1 cellular context compared by ENCODE assay signal in the genomic region with DNA sequence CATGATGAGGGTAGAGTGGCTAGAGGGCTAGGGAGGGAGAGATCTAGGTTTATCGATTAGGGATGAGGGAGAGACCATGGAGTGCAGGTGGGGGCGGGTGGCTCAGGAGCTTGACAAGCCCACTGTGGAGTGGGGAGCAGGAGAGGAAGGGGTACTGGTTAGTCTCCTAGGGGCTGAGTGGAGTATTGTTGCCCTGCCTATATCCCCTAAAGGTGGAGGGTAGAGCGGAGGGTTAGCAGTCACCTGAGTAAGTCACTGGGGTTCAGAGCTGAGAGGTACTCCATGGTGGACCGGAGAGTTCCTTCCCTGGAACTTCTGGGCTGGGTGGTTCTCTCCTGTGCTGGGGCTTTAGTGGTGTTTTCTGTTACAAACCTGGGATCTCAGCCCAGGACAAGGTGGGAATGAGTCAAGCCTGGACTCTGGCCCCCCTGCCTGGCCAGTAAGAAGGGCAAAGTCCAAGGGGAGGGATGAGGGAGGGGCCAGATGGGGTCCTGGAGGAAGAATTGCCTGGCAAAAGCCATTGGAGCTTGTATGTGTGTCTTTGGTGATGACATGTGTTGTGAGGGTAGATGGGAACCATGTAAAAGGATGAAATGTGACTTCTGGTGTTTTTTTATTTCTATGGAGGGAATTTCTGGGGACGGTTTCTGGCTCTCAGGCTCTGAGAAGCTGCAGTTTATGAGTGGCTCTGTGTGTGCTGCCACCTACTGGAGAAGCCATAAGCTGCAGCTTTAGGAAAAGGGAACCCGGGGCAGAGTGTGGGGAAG.
TF ChIP-seq lines count a peak whose summit lies in the region.

A gene with protein sequence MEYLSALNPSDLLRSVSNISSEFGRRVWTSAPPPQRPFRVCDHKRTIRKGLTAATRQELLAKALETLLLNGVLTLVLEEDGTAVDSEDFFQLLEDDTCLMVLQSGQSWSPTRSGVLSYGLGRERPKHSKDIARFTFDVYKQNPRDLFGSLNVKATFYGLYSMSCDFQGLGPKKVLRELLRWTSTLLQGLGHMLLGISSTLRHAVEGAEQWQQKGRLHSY (minus strand): TSS at position 403 of the 767 bp plus-strand sequence. CDS start 119 bp downstream, at position 284.

TF ChIP-seq in HepG2, 621 proteins besides CTCF, POLR2A, EP300 and RAD21 (continued from another document and continues in another):
- peak; percentile 95; the same call in 1 of the 2 replicates for TF ChIP-seq ZBED4 (CRISPR knock-in tag; IDR thresholded peaks at IDR 0.05; ENCODE audit: borderline replicate concordance)
- no peak for TF ChIP-seq ZFP62 (CRISPR knock-in tag; IDR thresholded peaks at IDR 0.05)
- TF ChIP-seq, protein P1, sequence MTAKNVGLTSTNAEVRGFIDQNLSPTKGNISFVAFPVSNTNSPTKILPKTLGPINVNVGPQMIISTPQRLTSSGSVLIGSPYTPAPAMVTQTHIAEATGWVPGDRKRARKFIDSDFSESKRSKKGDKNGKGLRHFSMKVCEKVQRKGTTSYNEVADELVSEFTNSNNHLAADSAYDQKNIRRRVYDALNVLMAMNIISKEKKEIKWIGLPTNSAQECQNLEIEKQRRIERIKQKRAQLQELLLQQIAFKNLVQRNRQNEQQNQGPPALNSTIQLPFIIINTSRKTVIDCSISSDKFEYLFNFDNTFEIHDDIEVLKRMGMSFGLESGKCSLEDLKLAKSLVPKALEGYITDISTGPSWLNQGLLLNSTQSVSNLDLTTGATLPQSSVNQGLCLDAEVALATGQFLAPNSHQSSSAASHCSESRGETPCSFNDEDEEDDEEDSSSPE (CRISPR knock-in tag; IDR thresholded peaks at IDR 0.05) = peak; percentile 55; the same call in 1 of the 2 replicates
- TF ChIP-seq ZUFSP (CRISPR knock-in tag; IDR thresholded peaks at IDR 0.05; ENCODE audit: borderline replicate concordance) = no peak
- TF ChIP-seq ARHGAP35 (CRISPR knock-in tag; IDR thresholded peaks at IDR 0.05; ENCODE audit: borderline replicate concordance) = 0 out of 2 replicates have a peak, but pooled peaks have one; percentile 48
- no peak for TF ChIP-seq ZNF746 (CRISPR knock-in tag; IDR thresholded peaks at IDR 0.05)
- TF ChIP-seq, protein P2, sequence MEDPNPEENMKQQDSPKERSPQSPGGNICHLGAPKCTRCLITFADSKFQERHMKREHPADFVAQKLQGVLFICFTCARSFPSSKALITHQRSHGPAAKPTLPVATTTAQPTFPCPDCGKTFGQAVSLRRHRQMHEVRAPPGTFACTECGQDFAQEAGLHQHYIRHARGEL (CRISPR knock-in tag; IDR thresholded peaks at IDR 0.05) = no peak
- TF ChIP-seq SIN3A (IDR thresholded peaks at IDR 0.05; ENCODE audit: borderline replicate concordance, low read depth, low read length) = peak; percentile 84
- TF ChIP-seq ZNF101 (CRISPR knock-in tag; IDR thresholded peaks at IDR 0.05; ENCODE audit: borderline replicate concordance, low read depth) = 0 out of 2 replicates have a peak, but pooled peaks have one; percentile 82
- peak; percentile 99 for TF ChIP-seq PATZ1 (CRISPR knock-in tag; IDR thresholded peaks at IDR 0.05)
- peak; percentile 68; the same call in 1 of the 2 replicates for TF ChIP-seq KLF13 (CRISPR knock-in tag; IDR thresholded peaks at IDR 0.05)
- peak; percentile 79 for TF ChIP-seq HHEX (CRISPR knock-in tag; IDR thresholded peaks at IDR 0.05)
- peak; percentile 80 for TF ChIP-seq PHF8 (CRISPR knock-in tag; IDR thresholded peaks at IDR 0.05)
- TF ChIP-seq ZNF605 (CRISPR knock-in tag; IDR thresholded peaks at IDR 0.05) = peak; percentile 99
- no peak; the same call in 1 of the 2 replicates for TF ChIP-seq HCFC1 (IDR thresholded peaks at IDR 0.05; ENCODE audit: low read depth, low read length)
- TF ChIP-seq ZFYVE20 (CRISPR knock-in tag; IDR thresholded peaks at IDR 0.05; ENCODE audit: borderline replicate concordance, low read depth) = no peak
- TF ChIP-seq MAX (IDR thresholded peaks at IDR 0.05) = no peak
- TF ChIP-seq, protein P3, sequence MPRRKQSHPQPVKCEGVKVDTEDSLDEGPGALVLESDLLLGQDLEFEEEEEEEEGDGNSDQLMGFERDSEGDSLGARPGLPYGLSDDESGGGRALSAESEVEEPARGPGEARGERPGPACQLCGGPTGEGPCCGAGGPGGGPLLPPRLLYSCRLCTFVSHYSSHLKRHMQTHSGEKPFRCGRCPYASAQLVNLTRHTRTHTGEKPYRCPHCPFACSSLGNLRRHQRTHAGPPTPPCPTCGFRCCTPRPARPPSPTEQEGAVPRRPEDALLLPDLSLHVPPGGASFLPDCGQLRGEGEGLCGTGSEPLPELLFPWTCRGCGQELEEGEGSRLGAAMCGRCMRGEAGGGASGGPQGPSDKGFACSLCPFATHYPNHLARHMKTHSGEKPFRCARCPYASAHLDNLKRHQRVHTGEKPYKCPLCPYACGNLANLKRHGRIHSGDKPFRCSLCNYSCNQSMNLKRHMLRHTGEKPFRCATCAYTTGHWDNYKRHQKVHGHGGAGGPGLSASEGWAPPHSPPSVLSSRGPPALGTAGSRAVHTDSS (CRISPR knock-in tag; conservative IDR thresholded peaks at IDR 0.05) = no peak
- 0 out of 2 replicates have a peak, but pooled peaks have one; percentile 36 for TF ChIP-seq KLF15 (CRISPR knock-in tag; IDR thresholded peaks at IDR 0.05; ENCODE audit: borderline replicate concordance)
- TF ChIP-seq ZNF205 (CRISPR knock-in tag; IDR thresholded peaks at IDR 0.05) = peak; percentile 89; the same call in 1 of the 2 replicates
- TF ChIP-seq ATF7 (IDR thresholded peaks at IDR 0.05) = 0 out of 2 replicates have a peak, but pooled peaks have one; percentile 22
- TF ChIP-seq ATF7 (CRISPR knock-in tag; IDR thresholded peaks at IDR 0.05) = peak; percentile 92
- peak; percentile 22; the same call in 1 of the 2 replicates for TF ChIP-seq ELF4 (CRISPR knock-in tag; IDR thresholded peaks at IDR 0.05; ENCODE audit: borderline replicate concordance)
- peak; percentile 59 for TF ChIP-seq SKI (IDR thresholded peaks at IDR 0.05; ENCODE audit: partially characterized antibody)
- TF ChIP-seq ZNF652 (CRISPR knock-in tag; IDR thresholded peaks at IDR 0.05; ENCODE audit: borderline replicate concordance, low read depth) = peak; percentile 52; the same call in 1 of the 2 replicates
- TF ChIP-seq HMG20A (CRISPR knock-in tag; IDR thresholded peaks at IDR 0.05; ENCODE audit: borderline replicate concordance) = peak; percentile 78; the same call in 1 of the 2 replicates
- TF ChIP-seq FOXK1 (CRISPR knock-in tag; IDR thresholded peaks at IDR 0.05; ENCODE audit: borderline replicate concordance, low read depth) = peak; percentile 67; the same call in 1 of the 2 replicates
- TF ChIP-seq NFE2L1 (CRISPR knock-in tag; IDR thresholded peaks at IDR 0.05; ENCODE audit: borderline replicate concordance) = no peak
- peak; percentile 92; the same call in 1 of the 2 replicates for TF ChIP-seq CBX5 (CRISPR knock-in tag; IDR thresholded peaks at IDR 0.05; ENCODE audit: borderline replicate concordance)
- TF ChIP-seq ZNF678 (CRISPR knock-in tag; IDR thresholded peaks at IDR 0.05) = peak; percentile 68; the same call in 1 of the 2 replicates
- peak; percentile 96 for TF ChIP-seq ERF (CRISPR knock-in tag; IDR thresholded peaks at IDR 0.05)
- TF ChIP-seq MYNN (CRISPR knock-in tag; IDR thresholded peaks at IDR 0.05; ENCODE audit: low read depth) = 0 out of 2 replicates have a peak, but pooled peaks have one; percentile 95
- TF ChIP-seq, protein P4, sequence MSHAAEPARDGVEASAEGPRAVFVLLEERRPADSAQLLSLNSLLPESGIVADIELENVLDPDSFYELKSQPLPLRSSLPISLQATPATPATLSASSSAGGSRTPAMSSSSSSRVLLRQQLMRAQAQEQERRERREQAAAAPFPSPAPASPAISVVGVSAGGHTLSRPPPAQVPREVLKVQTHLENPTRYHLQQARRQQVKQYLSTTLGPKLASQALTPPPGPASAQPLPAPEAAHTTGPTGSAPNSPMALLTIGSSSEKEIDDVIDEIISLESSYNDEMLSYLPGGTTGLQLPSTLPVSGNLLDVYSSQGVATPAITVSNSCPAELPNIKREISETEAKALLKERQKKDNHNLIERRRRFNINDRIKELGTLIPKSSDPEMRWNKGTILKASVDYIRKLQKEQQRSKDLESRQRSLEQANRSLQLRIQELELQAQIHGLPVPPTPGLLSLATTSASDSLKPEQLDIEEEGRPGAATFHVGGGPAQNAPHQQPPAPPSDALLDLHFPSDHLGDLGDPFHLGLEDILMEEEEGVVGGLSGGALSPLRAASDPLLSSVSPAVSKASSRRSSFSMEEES (CRISPR knock-in tag; IDR thresholded peaks at IDR 0.05) = peak; percentile 82
- TF ChIP-seq, protein P5, sequence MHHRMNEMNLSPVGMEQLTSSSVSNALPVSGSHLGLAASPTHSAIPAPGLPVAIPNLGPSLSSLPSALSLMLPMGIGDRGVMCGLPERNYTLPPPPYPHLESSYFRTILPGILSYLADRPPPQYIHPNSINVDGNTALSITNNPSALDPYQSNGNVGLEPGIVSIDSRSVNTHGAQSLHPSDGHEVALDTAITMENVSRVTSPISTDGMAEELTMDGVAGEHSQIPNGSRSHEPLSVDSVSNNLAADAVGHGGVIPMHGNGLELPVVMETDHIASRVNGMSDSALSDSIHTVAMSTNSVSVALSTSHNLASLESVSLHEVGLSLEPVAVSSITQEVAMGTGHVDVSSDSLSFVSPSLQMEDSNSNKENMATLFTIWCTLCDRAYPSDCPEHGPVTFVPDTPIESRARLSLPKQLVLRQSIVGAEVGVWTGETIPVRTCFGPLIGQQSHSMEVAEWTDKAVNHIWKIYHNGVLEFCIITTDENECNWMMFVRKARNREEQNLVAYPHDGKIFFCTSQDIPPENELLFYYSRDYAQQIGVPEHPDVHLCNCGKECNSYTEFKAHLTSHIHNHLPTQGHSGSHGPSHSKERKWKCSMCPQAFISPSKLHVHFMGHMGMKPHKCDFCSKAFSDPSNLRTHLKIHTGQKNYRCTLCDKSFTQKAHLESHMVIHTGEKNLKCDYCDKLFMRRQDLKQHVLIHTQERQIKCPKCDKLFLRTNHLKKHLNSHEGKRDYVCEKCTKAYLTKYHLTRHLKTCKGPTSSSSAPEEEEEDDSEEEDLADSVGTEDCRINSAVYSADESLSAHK (CRISPR knock-in tag; IDR thresholded peaks at IDR 0.05; ENCODE audit: borderline replicate concordance) = no peak
- peak; percentile 29 for TF ChIP-seq ZNF24 (IDR thresholded peaks at IDR 0.05)
- peak; percentile 57; the same call in 1 of the 2 replicates for TF ChIP-seq ZNF775 (CRISPR knock-in tag; IDR thresholded peaks at IDR 0.05; ENCODE audit: borderline replicate concordance)
- TF ChIP-seq MAFF (IDR thresholded peaks at IDR 0.05; ENCODE audit: low read depth, low read length) = no peak
- TF ChIP-seq HOXA3 (CRISPR knock-in tag; IDR thresholded peaks at IDR 0.05) = peak; percentile 91
- TF ChIP-seq NFKB2 (CRISPR knock-in tag; IDR thresholded peaks at IDR 0.05; ENCODE audit: borderline replicate concordance) = peak; percentile 37; the same call in 1 of the 2 replicates
- no peak for TF ChIP-seq ZNF75D (CRISPR knock-in tag; IDR thresholded peaks at IDR 0.05; ENCODE audit: borderline replicate concordance)
- no peak for TF ChIP-seq NCOA1 (CRISPR knock-in tag; IDR thresholded peaks at IDR 0.05)
- peak; percentile 73; the same call in 1 of the 2 replicates for TF ChIP-seq KDM1A (CRISPR knock-in tag; IDR thresholded peaks at IDR 0.05)
- peak; percentile 65; the same call in 1 of the 2 replicates for TF ChIP-seq ZNF891 (CRISPR knock-in tag; IDR thresholded peaks at IDR 0.05)
- TF ChIP-seq ZNF260 (CRISPR knock-in tag; IDR thresholded peaks at IDR 0.05; ENCODE audit: borderline replicate concordance, low read depth) = no peak
